1 cellular context compared by ENCODE assay signal in the genomic region with DNA sequence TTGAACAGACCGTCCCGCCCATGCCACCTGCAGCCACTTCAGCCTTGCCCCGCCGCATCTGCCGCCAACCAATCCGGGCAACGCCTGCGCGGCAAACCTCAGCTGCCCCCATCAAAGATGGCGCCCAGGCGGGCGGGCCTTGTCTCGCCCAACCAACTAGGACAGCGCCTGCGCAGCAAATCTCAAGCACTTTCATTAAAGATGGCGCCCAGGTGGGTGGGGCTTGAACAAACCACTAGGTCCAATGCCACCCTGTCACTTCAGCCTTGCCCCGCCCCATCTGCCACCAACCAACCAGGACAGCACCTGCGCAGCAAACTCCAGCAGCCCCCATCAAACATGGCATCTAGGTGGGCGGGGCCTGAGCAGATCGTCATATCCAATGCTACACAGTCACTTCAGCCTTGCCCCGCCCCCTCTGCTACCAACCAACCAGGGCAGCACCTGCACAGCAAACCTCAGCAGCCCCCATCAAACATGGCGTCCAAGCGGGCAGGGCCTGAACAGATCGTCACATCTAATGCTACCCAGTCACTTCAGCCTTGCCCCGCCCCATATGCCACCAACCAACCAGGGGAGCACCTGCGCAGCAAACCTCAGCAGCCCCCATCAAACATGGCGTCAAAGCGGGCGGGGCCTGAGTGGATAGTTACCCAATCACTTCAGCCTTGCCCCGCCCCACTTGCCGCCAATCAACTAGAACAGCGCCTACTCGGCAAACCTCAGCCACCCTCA.
TF ChIP-seq lines count a peak whose summit lies in the region.

No MANE protein-coding gene starts in this region.

TF ChIP-seq in HepG2, 621 proteins besides CTCF, POLR2A, EP300 and RAD21 (continued from another document):
- no peak for TF ChIP-seq SOX6 (IDR thresholded peaks at IDR 0.05)
- TF ChIP-seq SOX6 (CRISPR knock-in tag; IDR thresholded peaks at IDR 0.05): 0 out of 2 replicates have a peak, but pooled peaks have one; percentile 38
- TF ChIP-seq SIN3B (IDR thresholded peaks at IDR 0.05; ENCODE audit: low read length): no peak
- TF ChIP-seq ZNF431 (CRISPR knock-in tag; IDR thresholded peaks at IDR 0.05; ENCODE audit: borderline replicate concordance, low read depth): 0 out of 2 replicates have a peak, but pooled peaks have one; percentile 32
- peak; percentile 31; the same call in 1 of the 2 replicates for TF ChIP-seq ZFY (CRISPR knock-in tag; IDR thresholded peaks at IDR 0.05)
- peak; percentile 25; the same call in 1 of the 2 replicates for TF ChIP-seq MEIS2 (CRISPR knock-in tag; IDR thresholded peaks at IDR 0.05)
- TF ChIP-seq RBFOX2 (IDR thresholded peaks at IDR 0.05; ENCODE audit: low read depth, low read length): peak; percentile 96
- TF ChIP-seq HOXA7 (CRISPR knock-in tag; IDR thresholded peaks at IDR 0.05): no peak
- TF ChIP-seq POGZ (CRISPR knock-in tag; IDR thresholded peaks at IDR 0.05): peak; percentile 4
- TF ChIP-seq YEATS4 (CRISPR knock-in tag; IDR thresholded peaks at IDR 0.05; ENCODE audit: borderline replicate concordance): 0 out of 2 replicates have a peak, but pooled peaks have one; percentile 23
- TF ChIP-seq YY1 (IDR thresholded peaks at IDR 0.05; ENCODE audit: insufficient read depth, insufficient replicate concordance, low read depth, low read length): peak; percentile 95
- 0 out of 2 replicates have a peak, but pooled peaks have one; percentile 4 for TF ChIP-seq ZNF709 (CRISPR knock-in tag; IDR thresholded peaks at IDR 0.05)
- TF ChIP-seq, protein P1, sequence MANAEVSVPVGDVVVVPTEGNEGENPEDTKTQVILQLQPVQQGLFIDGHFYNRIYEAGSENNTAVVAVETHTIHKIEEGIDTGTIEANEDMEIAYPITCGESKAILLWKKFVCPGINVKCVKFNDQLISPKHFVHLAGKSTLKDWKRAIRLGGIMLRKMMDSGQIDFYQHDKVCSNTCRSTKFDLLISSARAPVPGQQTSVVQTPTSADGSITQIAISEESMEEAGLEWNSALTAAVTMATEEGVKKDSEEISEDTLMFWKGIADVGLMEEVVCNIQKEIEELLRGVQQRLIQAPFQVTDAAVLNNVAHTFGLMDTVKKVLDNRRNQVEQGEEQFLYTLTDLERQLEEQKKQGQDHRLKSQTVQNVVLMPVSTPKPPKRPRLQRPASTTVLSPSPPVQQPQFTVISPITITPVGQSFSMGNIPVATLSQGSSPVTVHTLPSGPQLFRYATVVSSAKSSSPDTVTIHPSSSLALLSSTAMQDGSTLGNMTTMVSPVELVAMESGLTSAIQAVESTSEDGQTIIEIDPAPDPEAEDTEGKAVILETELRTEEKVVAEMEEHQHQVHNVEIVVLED (CRISPR knock-in tag; IDR thresholded peaks at IDR 0.05; ENCODE audit: borderline replicate concordance): peak; percentile 39; the same call in 1 of the 2 replicates
- TF ChIP-seq ARNTL (CRISPR knock-in tag; IDR thresholded peaks at IDR 0.05): 0 out of 2 replicates have a peak, but pooled peaks have one; percentile 3
- no peak for TF ChIP-seq RFXAP (CRISPR knock-in tag; IDR thresholded peaks at IDR 0.05; ENCODE audit: borderline replicate concordance)
- 0 out of 2 replicates have a peak, but pooled peaks have one; percentile 14 for TF ChIP-seq KLF12 (CRISPR knock-in tag; IDR thresholded peaks at IDR 0.05; ENCODE audit: borderline replicate concordance)
- peak; percentile 100 for TF ChIP-seq AKAP8 (CRISPR knock-in tag; IDR thresholded peaks at IDR 0.05)
- no peak for TF ChIP-seq ZNF484 (CRISPR knock-in tag; IDR thresholded peaks at IDR 0.05; ENCODE audit: borderline replicate concordance, low read depth)
- no peak for TF ChIP-seq FOXO1 (CRISPR knock-in tag; IDR thresholded peaks at IDR 0.05)
- peak; percentile 76 for TF ChIP-seq HOXA3 (CRISPR knock-in tag; IDR thresholded peaks at IDR 0.05)
- TF ChIP-seq ZNF644 (CRISPR knock-in tag; IDR thresholded peaks at IDR 0.05; ENCODE audit: low read depth): peak; percentile 37; the same call in 1 of the 2 replicates
- TF ChIP-seq HOXA5 (CRISPR knock-in tag; IDR thresholded peaks at IDR 0.05): no peak
- peak; percentile 68 for TF ChIP-seq SP4 (CRISPR knock-in tag; IDR thresholded peaks at IDR 0.05)
- TF ChIP-seq, protein P2, sequence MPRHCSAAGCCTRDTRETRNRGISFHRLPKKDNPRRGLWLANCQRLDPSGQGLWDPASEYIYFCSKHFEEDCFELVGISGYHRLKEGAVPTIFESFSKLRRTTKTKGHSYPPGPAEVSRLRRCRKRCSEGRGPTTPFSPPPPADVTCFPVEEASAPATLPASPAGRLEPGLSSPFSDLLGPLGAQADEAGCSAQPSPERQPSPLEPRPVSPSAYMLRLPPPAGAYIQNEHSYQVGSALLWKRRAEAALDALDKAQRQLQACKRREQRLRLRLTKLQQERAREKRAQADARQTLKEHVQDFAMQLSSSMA (CRISPR knock-in tag; IDR thresholded peaks at IDR 0.05): peak; percentile 31; the same call in 1 of the 2 replicates
- 0 out of 2 replicates have a peak, but pooled peaks have one; percentile 45 for TF ChIP-seq ZNF333 (CRISPR knock-in tag; IDR thresholded peaks at IDR 0.05; ENCODE audit: borderline replicate concordance)
- peak; percentile 31; the same call in 1 of the 2 replicates for TF ChIP-seq PHF21A (CRISPR knock-in tag; IDR thresholded peaks at IDR 0.05)
- TF ChIP-seq, protein P3, sequence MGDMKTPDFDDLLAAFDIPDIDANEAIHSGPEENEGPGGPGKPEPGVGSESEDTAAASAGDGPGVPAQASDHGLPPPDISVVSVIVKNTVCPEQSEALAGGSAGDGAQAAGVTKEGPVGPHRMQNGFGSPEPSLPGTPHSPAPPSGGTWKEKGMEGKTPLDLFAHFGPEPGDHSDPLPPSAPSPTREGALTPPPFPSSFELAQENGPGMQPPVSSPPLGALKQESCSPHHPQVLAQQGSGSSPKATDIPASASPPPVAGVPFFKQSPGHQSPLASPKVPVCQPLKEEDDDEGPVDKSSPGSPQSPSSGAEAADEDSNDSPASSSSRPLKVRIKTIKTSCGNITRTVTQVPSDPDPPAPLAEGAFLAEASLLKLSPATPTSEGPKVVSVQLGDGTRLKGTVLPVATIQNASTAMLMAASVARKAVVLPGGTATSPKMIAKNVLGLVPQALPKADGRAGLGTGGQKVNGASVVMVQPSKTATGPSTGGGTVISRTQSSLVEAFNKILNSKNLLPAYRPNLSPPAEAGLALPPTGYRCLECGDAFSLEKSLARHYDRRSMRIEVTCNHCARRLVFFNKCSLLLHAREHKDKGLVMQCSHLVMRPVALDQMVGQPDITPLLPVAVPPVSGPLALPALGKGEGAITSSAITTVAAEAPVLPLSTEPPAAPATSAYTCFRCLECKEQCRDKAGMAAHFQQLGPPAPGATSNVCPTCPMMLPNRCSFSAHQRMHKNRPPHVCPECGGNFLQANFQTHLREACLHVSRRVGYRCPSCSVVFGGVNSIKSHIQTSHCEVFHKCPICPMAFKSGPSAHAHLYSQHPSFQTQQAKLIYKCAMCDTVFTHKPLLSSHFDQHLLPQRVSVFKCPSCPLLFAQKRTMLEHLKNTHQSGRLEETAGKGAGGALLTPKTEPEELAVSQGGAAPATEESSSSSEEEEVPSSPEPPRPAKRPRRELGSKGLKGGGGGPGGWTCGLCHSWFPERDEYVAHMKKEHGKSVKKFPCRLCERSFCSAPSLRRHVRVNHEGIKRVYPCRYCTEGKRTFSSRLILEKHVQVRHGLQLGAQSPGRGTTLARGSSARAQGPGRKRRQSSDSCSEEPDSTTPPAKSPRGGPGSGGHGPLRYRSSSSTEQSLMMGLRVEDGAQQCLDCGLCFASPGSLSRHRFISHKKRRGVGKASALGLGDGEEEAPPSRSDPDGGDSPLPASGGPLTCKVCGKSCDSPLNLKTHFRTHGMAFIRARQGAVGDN (CRISPR knock-in tag; IDR thresholded peaks at IDR 0.05): peak; percentile 4; the same call in 1 of the 2 replicates
